1 cellular context compared by ENCODE assay signal in genomic region chr15:74808840-74809229, GRCh38.
TF ChIP-seq lines count a peak whose summit lies in the region.

No MANE protein-coding gene starts in this region.

TF ChIP-seq in A549, 52 proteins besides CTCF, POLR2A, EP300 and RAD21 (continued from another document):
- TF ChIP-seq ZFP36 (IDR thresholded peaks at IDR 0.05; ENCODE audit: borderline replicate concordance, partially characterized antibody) = no peak
